In genomic region chr4:4269326-4269725, GRCh38 we compare ENCODE assay signal across 14 cellular contexts. TPM values are rescaled to one million over a fixed set of nuclear protein-coding genes. Genes with fewer than 3 reads are reported as not detected.
A peak's percentile ranks its signal among the peaks of the same experiment; 100 is the strongest.
DNase-seq lines count a peak whose midpoint lies in the region; ATAC-seq and TF ChIP-seq lines count a peak whose summit lies in the region.
"Had no signal": no experiment of that assay in that cellular context is flagged by ENCODE, and none has a peak within 500 bp of the region (broad histone marks: within the 10 kb centered on the region; RNA-seq: fewer than 3 reads in every experiment).

No MANE protein-coding gene starts in this region.

- CTCF ChIA-PET in activated CD4-positive, alpha-beta memory T cell treated with anti-CD3 and anti-CD28 coated beads, Interleukin-2, amount 10 ng/mL, durations not matched to agents 7 days and 5 days (lab: Charles Lee): interaction anchor here (0.9 to 2.9 kb wide), 3 partner anchors 9 to 23 kb away, joined by 3 to 29 read pairs (median 3); no protein-coding TSS in a partner anchor

- H3K27ac Mint-ChIP-seq in activated T-cell treated with anti-CD3 and anti-CD28 coated beads, Interleukin-2, amount 50 U/mL, for 24 hours: peak overlapping the region; percentile 87
- peak overlapping the region; percentile 99 for H3K27ac Mint-ChIP-seq in activated CD4-positive, alpha-beta memory T cell treated with anti-CD3 and anti-CD28 coated beads, Interleukin-2, amount 10 ng/mL, durations not matched to agents 7 days and 5 days
- H3K27ac Mint-ChIP-seq in effector memory CD8-positive, alpha-beta T cell: peak overlapping the region; percentile 98 to 99
- H3K27ac Mint-ChIP-seq in stimulated activated naive CD8-positive, alpha-beta T cell treated with anti-CD3 and anti-CD28 coated beads, Interleukin-15, Interleukin-2, amounts not matched to agents 100 ng/mL and 50 ng/mL, for 24 hours: peak overlapping the region; percentile 70
- H3K27ac Mint-ChIP-seq: type B pancreatic cell had no signal

- ATAC-seq in effector memory CD8-positive, alpha-beta T cell (replicated peaks): peak; percentile 84

- no peak for TF ChIP-seq CTCF in tibial artery (IDR thresholded peaks at IDR 0.05)

- H3K4me3 ChIP-seq in tibial artery: no peak overlapping the region
- H3K4me3 ChIP-seq: PC-9 had no signal

- peaks cover 87% of the 10 kb centered on the region for H3K36me3 Mint-ChIP-seq in activated T-cell treated with anti-CD3 and anti-CD28 coated beads, Interleukin-2, amount 50 U/mL, for 24 hours (ENCODE audit: low read depth)
- peaks cover 65% of the 10 kb centered on the region for H3K36me3 Mint-ChIP-seq in activated CD4-positive, alpha-beta memory T cell treated with anti-CD3 and anti-CD28 coated beads, Interleukin-2, amount 10 ng/mL, durations not matched to agents 7 days and 5 days (ENCODE audit: low read depth)
- H3K36me3 Mint-ChIP-seq in effector memory CD8-positive, alpha-beta T cell (ENCODE audit: insufficient read depth): peaks cover 41% of the 10 kb centered on the region
- peaks cover 67% of the 10 kb centered on the region for H3K36me3 Mint-ChIP-seq in stimulated activated naive CD8-positive, alpha-beta T cell treated with anti-CD3 and anti-CD28 coated beads, Interleukin-15, Interleukin-2, amounts not matched to agents 100 ng/mL and 50 ng/mL, for 24 hours (ENCODE audit: low read depth)

- POLR2A ChIA-PET in activated CD4-positive, alpha-beta memory T cell treated with anti-CD3 and anti-CD28 coated beads, Interleukin-2, amount 10 ng/mL, durations not matched to agents 7 days and 5 days (lab: Charles Lee): interaction anchor here (0.7 to 7.1 kb wide), 7 partner anchors 10 to 62 kb away, joined by 3 to 57 read pairs (median 6); partner anchors contain the start of genes LYAR, TMEM128 and ZBTB49

- no peaks in the 10 kb centered on the region for H3K9me3 ChIP-seq in tibial artery

- H3K27ac ChIP-seq in tibial artery: no peak overlapping the region
- H3K27ac ChIP-seq: PC-9 had no signal

- peaks cover 15 to 72% (median 44%) of the 10 kb centered on the region in 3 donors for H3K36me3 ChIP-seq in tibial artery

- H3K27me3 ChIP-seq in tibial artery: no peaks in the 10 kb centered on the region

- no peaks in the 10 kb centered on the region for H3K9me3 Mint-ChIP-seq in activated T-cell treated with anti-CD3 and anti-CD28 coated beads, Interleukin-2, amount 50 U/mL, for 24 hours
- no peaks in the 10 kb centered on the region for H3K9me3 Mint-ChIP-seq in activated CD4-positive, alpha-beta memory T cell treated with anti-CD3 and anti-CD28 coated beads, Interleukin-2, amount 10 ng/mL, durations not matched to agents 7 days and 5 days
- peaks cover 0 to 2% of the 10 kb centered on the region in 2 donors for H3K9me3 Mint-ChIP-seq in effector memory CD8-positive, alpha-beta T cell
- no peaks in the 10 kb centered on the region for H3K9me3 Mint-ChIP-seq in stimulated activated naive CD8-positive, alpha-beta T cell treated with anti-CD3 and anti-CD28 coated beads, Interleukin-15, Interleukin-2, amounts not matched to agents 100 ng/mL and 50 ng/mL, for 24 hours
- H3K9me3 Mint-ChIP-seq: type B pancreatic cell had no signal

- no peaks in the 10 kb centered on the region for H3K4me1 ChIP-seq in tibial artery

- intact Hi-C loops in posterior vena cava (cut with DNase I): no loop called here
- intact Hi-C loops in tibial artery (cut with DNase I; ENCODE audit: low total_unique reads): no loop called here

- peak; percentile 35 for DNase-seq in activated T-cell treated with anti-CD3 and anti-CD28 coated beads, Interleukin-2, amount 50 U/mL, for 24 hours
- DNase-seq in activated T-cell treated with anti-CD3 and anti-CD28 coated beads for 4 hours (no peak), C1 segment of cervical spinal cord (lab: John Stamatoyannopoulos, UW) (no peak), posterior vena cava (ENCODE audit: low spot score) (no peak), tibial artery (no peak)
- DNase-seq in activated CD4-positive, alpha-beta memory T cell treated with anti-CD3 and anti-CD28 coated beads, Interleukin-2, amount 10 ng/mL, durations not matched to agents 7 days and 5 days: peak; percentile 68
- peak; percentile 58 to 73 (median 64) for DNase-seq in effector memory CD8-positive, alpha-beta T cell
- DNase-seq: DMS79, head of caudate nucleus, NCI-H1092 treated with DMSO at 0.1 percent for 48 hours, NCI-H345, PC-9 had no signal

- H3K27me3 Mint-ChIP-seq in activated T-cell treated with anti-CD3 and anti-CD28 coated beads, Interleukin-2, amount 50 U/mL, for 24 hours: no peaks in the 10 kb centered on the region
- no peaks in the 10 kb centered on the region for H3K27me3 Mint-ChIP-seq in activated CD4-positive, alpha-beta memory T cell treated with anti-CD3 and anti-CD28 coated beads, Interleukin-2, amount 10 ng/mL, durations not matched to agents 7 days and 5 days
- no peaks in the 10 kb centered on the region for H3K27me3 Mint-ChIP-seq in effector memory CD8-positive, alpha-beta T cell
- no peaks in the 10 kb centered on the region for H3K27me3 Mint-ChIP-seq in stimulated activated naive CD8-positive, alpha-beta T cell treated with anti-CD3 and anti-CD28 coated beads, Interleukin-15, Interleukin-2, amounts not matched to agents 100 ng/mL and 50 ng/mL, for 24 hours
- H3K27me3 Mint-ChIP-seq: type B pancreatic cell had no signal

- H3K4me1 Mint-ChIP-seq in activated T-cell treated with anti-CD3 and anti-CD28 coated beads, Interleukin-2, amount 50 U/mL, for 24 hours (ENCODE audit: low read depth): peaks cover 32% of the 10 kb centered on the region
- H3K4me1 Mint-ChIP-seq in activated CD4-positive, alpha-beta memory T cell treated with anti-CD3 and anti-CD28 coated beads, Interleukin-2, amount 10 ng/mL, durations not matched to agents 7 days and 5 days: peaks cover 42% of the 10 kb centered on the region
- H3K4me1 Mint-ChIP-seq in effector memory CD8-positive, alpha-beta T cell (ENCODE audit: low read depth in 2 of 2): peaks cover 52 to 57% of the 10 kb centered on the region in 2 donors
- peaks cover 15% of the 10 kb centered on the region for H3K4me1 Mint-ChIP-seq in stimulated activated naive CD8-positive, alpha-beta T cell treated with anti-CD3 and anti-CD28 coated beads, Interleukin-15, Interleukin-2, amounts not matched to agents 100 ng/mL and 50 ng/mL, for 24 hours (ENCODE audit: low read depth)

- H3K4me3 Mint-ChIP-seq in activated T-cell treated with anti-CD3 and anti-CD28 coated beads, Interleukin-2, amount 50 U/mL, for 24 hours: peak overlapping the region; percentile 27
- peak overlapping the region; percentile 70 for H3K4me3 Mint-ChIP-seq in activated CD4-positive, alpha-beta memory T cell treated with anti-CD3 and anti-CD28 coated beads, Interleukin-2, amount 10 ng/mL, durations not matched to agents 7 days and 5 days
- H3K4me3 Mint-ChIP-seq in effector memory CD8-positive, alpha-beta T cell: peak overlapping the region; percentile 86 to 87
- peak overlapping the region; percentile 34 for H3K4me3 Mint-ChIP-seq in stimulated activated naive CD8-positive, alpha-beta T cell treated with anti-CD3 and anti-CD28 coated beads, Interleukin-15, Interleukin-2, amounts not matched to agents 100 ng/mL and 50 ng/mL, for 24 hours
- H3K4me3 Mint-ChIP-seq: type B pancreatic cell had no signal

RNA-seq across cellular contexts. Expression of gene LYAR, which starts 20.6 kb away (rescaled TPM):
- total RNA-seq in activated CD4-positive, alpha-beta memory T cell treated with anti-CD3 and anti-CD28 coated beads, Interleukin-2, amount 10 ng/mL, durations not matched to agents 7 days and 5 days: 10 to 100 TPM; 47.4 to 49.8 TPM
- total RNA-seq in posterior vena cava: 10 to 100 TPM in 1 of 2 donors, 1 to 10 TPM in 1; 8.4 to 14.1 TPM

RNA-seq across cellular contexts. Expression of gene ZBTB49, which starts 20.7 kb away (rescaled TPM):
- 1 to 10 TPM; 6.6 to 7.4 TPM for total RNA-seq in activated CD4-positive, alpha-beta memory T cell treated with anti-CD3 and anti-CD28 coated beads, Interleukin-2, amount 10 ng/mL, durations not matched to agents 7 days and 5 days
- total RNA-seq in posterior vena cava: 1 to 10 TPM; 4.8 to 8.7 TPM

RNA-seq across cellular contexts. Expression of gene TMEM128, which starts 21.3 kb away (rescaled TPM):
- 10 to 100 TPM; 15.2 to 16.0 TPM for total RNA-seq in activated CD4-positive, alpha-beta memory T cell treated with anti-CD3 and anti-CD28 coated beads, Interleukin-2, amount 10 ng/mL, durations not matched to agents 7 days and 5 days
- 10 to 100 TPM; 15.6 to 19.1 TPM for total RNA-seq in posterior vena cava

RNA-seq across cellular contexts. Expression of gene OTOP1, which starts 42.6 kb away (rescaled TPM):
- not detected for total RNA-seq in activated CD4-positive, alpha-beta memory T cell treated with anti-CD3 and anti-CD28 coated beads, Interleukin-2, amount 10 ng/mL, durations not matched to agents 7 days and 5 days
- total RNA-seq in posterior vena cava: not detected
- total RNA-seq: PC-9 had no signal

Comparison
In these comparisons a context has a peak if more than half of its experiments do, and no peak if none do; other contexts are left out.
1. DNase-seq: peak in activated T-cell treated with anti-CD3 and anti-CD28 coated beads, Interleukin-2, amount 50 U/mL, for 24 hours (single experiment), activated CD4-positive, alpha-beta memory T cell treated with anti-CD3 and anti-CD28 coated beads, Interleukin-2, amount 10 ng/mL, durations not matched to agents 7 days and 5 days (single experiment) and effector memory CD8-positive, alpha-beta T cell (3 of 3); none in activated T-cell treated with anti-CD3 and anti-CD28 coated beads for 4 hours (single experiment), C1 segment of cervical spinal cord (0 of 14), posterior vena cava (single experiment) and tibial artery (0 of 2).
2. H3K4me3 Mint-ChIP-seq: peak in every context shown above with its lines; median percentile 86 in effector memory CD8-positive, alpha-beta T cell; 70 in activated CD4-positive, alpha-beta memory T cell treated with anti-CD3 and anti-CD28 coated beads, Interleukin-2, amount 10 ng/mL, durations not matched to agents 7 days and 5 days; 34 in stimulated activated naive CD8-positive, alpha-beta T cell treated with anti-CD3 and anti-CD28 coated beads, Interleukin-15, Interleukin-2, amounts not matched to agents 100 ng/mL and 50 ng/mL, for 24 hours; 27 in activated T-cell treated with anti-CD3 and anti-CD28 coated beads, Interleukin-2, amount 50 U/mL, for 24 hours.
3. Peak in every context shown above with its lines, with median percentiles within 50 percentile points of each other: H3K27ac Mint-ChIP-seq.